In the genomic region with DNA sequence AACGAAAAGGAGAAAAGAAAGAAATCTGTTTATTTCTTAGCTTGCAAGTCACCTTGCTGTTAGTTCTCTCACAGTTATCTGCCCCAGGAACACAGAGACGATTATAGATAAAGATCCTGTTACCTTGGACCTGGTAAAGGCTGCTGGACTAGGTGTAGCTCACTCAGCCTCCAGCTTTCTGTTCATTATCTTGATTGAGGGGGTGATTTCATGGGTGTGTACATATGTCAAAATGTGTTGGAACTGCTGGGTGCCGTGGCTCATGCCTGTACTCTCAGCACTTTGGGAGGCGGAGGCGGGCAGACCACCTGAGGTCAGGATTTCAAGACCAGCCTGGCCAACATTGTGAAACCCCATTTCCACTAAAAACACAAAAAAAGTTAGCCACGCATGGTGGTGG, we compare ENCODE assay signal across 1 cellular context.
TF ChIP-seq lines count a peak whose summit lies in the region.

No MANE protein-coding gene starts in this region.

TF ChIP-seq in K562, 482 proteins besides CTCF, POLR2A, EP300 and RAD21:
- TF ChIP-seq, protein P1, sequence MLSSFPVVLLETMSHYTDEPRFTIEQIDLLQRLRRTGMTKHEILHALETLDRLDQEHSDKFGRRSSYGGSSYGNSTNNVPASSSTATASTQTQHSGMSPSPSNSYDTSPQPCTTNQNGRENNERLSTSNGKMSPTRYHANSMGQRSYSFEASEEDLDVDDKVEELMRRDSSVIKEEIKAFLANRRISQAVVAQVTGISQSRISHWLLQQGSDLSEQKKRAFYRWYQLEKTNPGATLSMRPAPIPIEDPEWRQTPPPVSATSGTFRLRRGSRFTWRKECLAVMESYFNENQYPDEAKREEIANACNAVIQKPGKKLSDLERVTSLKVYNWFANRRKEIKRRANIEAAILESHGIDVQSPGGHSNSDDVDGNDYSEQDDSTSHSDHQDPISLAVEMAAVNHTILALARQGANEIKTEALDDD (IDR thresholded peaks at IDR 0.05) = 0 out of 2 replicates have a peak, but pooled peaks have one; percentile 17
- no peak for TF ChIP-seq HMG20A (CRISPR knock-in tag; conservative IDR thresholded peaks at IDR 0.05)
